ENCODE assay signal across 27 cellular contexts in genomic region chr9:131129183-131129582, GRCh38. TPM values are rescaled to one million over a fixed set of nuclear protein-coding genes. Genes with fewer than 3 reads are reported as not detected.
DNase-seq lines count a peak whose midpoint lies in the region; ATAC-seq, FAIRE-seq and TF ChIP-seq lines count a peak whose summit lies in the region.
"Had no signal": no experiment of that assay in that cellular context is flagged by ENCODE, and none has a peak within 500 bp of the region (broad histone marks: within the 10 kb centered on the region; RNA-seq: fewer than 3 reads in every experiment).

No MANE protein-coding gene starts in this region.

- peaks cover 13% of the 10 kb centered on the region for H4K20me1 ChIP-seq in K562 (replicated peaks; ENCODE audit: control insufficient read depth, insufficient read depth, low read length)

- no peaks in the 10 kb centered on the region for H3K9me3 Mint-ChIP-seq in activated CD4-positive, alpha-beta T cell treated with anti-CD3 and anti-CD28 coated beads, Interleukin-2, amount 10 ng/mL, durations not matched to agents 24 days and 14 days
- H3K9me3 Mint-ChIP-seq in stimulated activated naive CD8-positive, alpha-beta T cell treated with anti-CD3 and anti-CD28 coated beads, Interleukin-15, Interleukin-2, amounts not matched to agents 100 ng/mL and 50 ng/mL, for 24 hours = no peaks in the 10 kb centered on the region
- no peaks in the 10 kb centered on the region for H3K9me3 Mint-ChIP-seq in stimulated activated naive CD8-positive, alpha-beta T cell treated with anti-CD3 and anti-CD28 coated beads, Interleukin-15, amount 100 ng/mL, for 72 hours
- H3K9me3 Mint-ChIP-seq: GM23338, H9, HFFc6 had no signal

- H3K27me3 Mint-ChIP-seq in activated CD4-positive, alpha-beta T cell treated with anti-CD3 and anti-CD28 coated beads, Interleukin-2, amount 10 ng/mL, durations not matched to agents 24 days and 14 days = peaks cover 2% of the 10 kb centered on the region
- no peaks in the 10 kb centered on the region for H3K27me3 Mint-ChIP-seq in stimulated activated naive CD8-positive, alpha-beta T cell treated with anti-CD3 and anti-CD28 coated beads, Interleukin-15, Interleukin-2, amounts not matched to agents 100 ng/mL and 50 ng/mL, for 24 hours
- H3K27me3 Mint-ChIP-seq in stimulated activated naive CD8-positive, alpha-beta T cell treated with anti-CD3 and anti-CD28 coated beads, Interleukin-15, amount 100 ng/mL, for 72 hours = no peaks in the 10 kb centered on the region

- H3K4me3 ChIP-seq in K562 = no peak overlapping the region
- H3K4me3 ChIP-seq: A549; BLaER1 treated with 17β-estradiol and CSF1 and Interleukin-3, amounts not matched to agents 10 nM and 100 nM; GM23338 had no signal

- no peak for TF ChIP-seq RAD21 in K562 (CRISPR knock-in tag; conservative IDR thresholded peaks at IDR 0.05 in 1 of 2, IDR thresholded peaks at IDR 0.05 in 1 of 2)

- CTCF ChIA-PET in K562 (lab: Yijun Ruan, JAX; ENCODE audit: low intra/inter-chr PET ratio) = no interaction called here

- no peak overlapping the region for H3K27ac ChIP-seq in K562 (ENCODE audit: extremely low read depth, low read depth, low read length)
- H3K27ac ChIP-seq: A549; BLaER1 treated with 17β-estradiol and CSF1 and Interleukin-3, amounts not matched to agents 10 nM and 100 nM had no signal

- H3K27ac Mint-ChIP-seq in activated CD4-positive, alpha-beta T cell treated with anti-CD3 and anti-CD28 coated beads, Interleukin-2, amount 10 ng/mL, durations not matched to agents 24 days and 14 days = peak overlapping the region; percentile 1
- peak overlapping the region; percentile 12 for H3K27ac Mint-ChIP-seq in stimulated activated naive CD8-positive, alpha-beta T cell treated with anti-CD3 and anti-CD28 coated beads, Interleukin-15, Interleukin-2, amounts not matched to agents 100 ng/mL and 50 ng/mL, for 24 hours
- H3K27ac Mint-ChIP-seq in stimulated activated naive CD8-positive, alpha-beta T cell treated with anti-CD3 and anti-CD28 coated beads, Interleukin-15, amount 100 ng/mL, for 72 hours = peak overlapping the region in 1 of 2 donors; percentile 48
- H3K27ac Mint-ChIP-seq: CD14-positive monocyte, GM23338, H9, HFFc6 had no signal

- no TSS peak for BruUV-seq in K562 (replicated peaks; lab: Mats Ljungman, UMichigan)

- H3K27me3 ChIP-seq in K562 (ENCODE audit: control insufficient read depth in 2 of 2, insufficient read depth in 2 of 2, low read length in 2 of 2) = no peaks in the 10 kb centered on the region
- H3K27me3 ChIP-seq: BE2C; BLaER1 treated with 17β-estradiol and CSF1 and Interleukin-3, amounts not matched to agents 10 nM and 100 nM had no signal

- no peak for TF ChIP-seq EP300 in K562 (IDR thresholded peaks at IDR 0.05; ENCODE audit: low read length)

- peaks cover 11 to 20% of the 10 kb centered on the region in 2 experiments for H3K4me1 ChIP-seq in K562 (replicated peaks in 1 of 2; ENCODE audit: control insufficient read depth in 2 of 2, insufficient read depth in 2 of 2, low read length in 2 of 2)
- H3K4me1 ChIP-seq: BE2C had no signal

- no peak for ATAC-seq in stimulated activated naive CD8-positive, alpha-beta T cell treated with anti-CD3 and anti-CD28 coated beads, Interleukin-15, amount 100 ng/mL, for 72 hours
- no peak for ATAC-seq in K562
- no peak for ATAC-seq in HG02852 (IDR thresholded peaks at IDR 0.05; ENCODE audit: unreplicated experiment)
- ATAC-seq: A549, GM23338, HCT116 had no signal

- H3K36me3 Mint-ChIP-seq in activated CD4-positive, alpha-beta T cell treated with anti-CD3 and anti-CD28 coated beads, Interleukin-2, amount 10 ng/mL, durations not matched to agents 24 days and 14 days (ENCODE audit: low read depth) = peaks cover 57% of the 10 kb centered on the region
- H3K36me3 Mint-ChIP-seq in stimulated activated naive CD8-positive, alpha-beta T cell treated with anti-CD3 and anti-CD28 coated beads, Interleukin-15, Interleukin-2, amounts not matched to agents 100 ng/mL and 50 ng/mL, for 24 hours (ENCODE audit: low read depth) = peaks cover 64% of the 10 kb centered on the region

- peaks cover 5% of the 10 kb centered on the region for H3K9me1 ChIP-seq in K562 (ENCODE audit: control insufficient read depth, insufficient read depth, low read length)

- no peak overlapping the region for H2AFZ ChIP-seq in K562 (ENCODE audit: low read depth, low read length)
- H2AFZ ChIP-seq: GM23338 had no signal

- H3K79me2 ChIP-seq in K562 (ENCODE audit: control insufficient read depth, insufficient read depth, low read length) = peaks cover 50% of the 10 kb centered on the region

- WGBS in K562 (ENCODE audit: insufficient coverage, low coverage, missing lambda C conversion rate) = 67% methylated on average over 3 of the region's 3 CpGs

- H3K36me3 ChIP-seq in K562 (ENCODE audit: control insufficient read depth, insufficient read depth, low read length) = peaks cover 83% of the 10 kb centered on the region

- in situ Hi-C loops in K562 (cut with MboI) = no loop called here

- H3K9ac ChIP-seq in K562 (ENCODE audit: insufficient read depth in 1 of 2, low read depth in 2 of 2, low read length in 2 of 2) = no peak overlapping the region
- H3K9ac ChIP-seq: BLaER1 treated with 17β-estradiol and CSF1 and Interleukin-3, amounts not matched to agents 10 nM and 100 nM had no signal

- intact Hi-C loops in activated CD4-positive, alpha-beta T cell treated with anti-CD3 and anti-CD28 coated beads, Interleukin-2, amount 10 ng/mL, durations not matched to agents 24 days and 14 days (cut with micrococcal nuclease) = loop anchor here (5.0 to 10.0 kb wide), 3 partner anchors 72 to 1903 kb away; partner anchors contain the start of genes EXOSC2 and GTF3C5
- intact Hi-C loops in K562 (cut with micrococcal nuclease) = loop anchor here (10.0 kb wide), 1 partner anchor 206 kb away; no protein-coding TSS in a partner anchor

- TF ChIP-seq CTCF in K562 (IDR thresholded peaks at IDR 0.05 in 2 of 3, conservative IDR thresholded peaks at IDR 0.05 in 1 of 3; ENCODE audit: insufficient read depth in 2 of 3, low read depth in 1 of 3, low read length in 3 of 3) = no peak

- no peak overlapping the region for H3K4me2 ChIP-seq in K562 (ENCODE audit: insufficient read depth, low read length)
- H3K4me2 ChIP-seq: A549; BLaER1 treated with 17β-estradiol and CSF1 and Interleukin-3, amounts not matched to agents 10 nM and 100 nM; GM23338 had no signal

- H3K4me3 Mint-ChIP-seq in activated CD4-positive, alpha-beta T cell treated with anti-CD3 and anti-CD28 coated beads, Interleukin-2, amount 10 ng/mL, durations not matched to agents 24 days and 14 days = no peak overlapping the region
- no peak overlapping the region for H3K4me3 Mint-ChIP-seq in stimulated activated naive CD8-positive, alpha-beta T cell treated with anti-CD3 and anti-CD28 coated beads, Interleukin-15, Interleukin-2, amounts not matched to agents 100 ng/mL and 50 ng/mL, for 24 hours
- no peak overlapping the region for H3K4me3 Mint-ChIP-seq in stimulated activated naive CD8-positive, alpha-beta T cell treated with anti-CD3 and anti-CD28 coated beads, Interleukin-15, amount 100 ng/mL, for 72 hours
- H3K4me3 Mint-ChIP-seq: CD14-positive monocyte; CD4-positive, alpha-beta memory T cell; GM23338; H9; HFFc6 had no signal

- no peaks in the 10 kb centered on the region for H3K9me3 ChIP-seq in K562 (replicated peaks; ENCODE audit: control insufficient read depth, insufficient read depth, low read depth, low read length)
- H3K9me3 ChIP-seq: A549; BE2C; BLaER1 treated with 17β-estradiol and CSF1 and Interleukin-3, amounts not matched to agents 10 nM and 100 nM had no signal

- H3K4me1 Mint-ChIP-seq in activated CD4-positive, alpha-beta T cell treated with anti-CD3 and anti-CD28 coated beads, Interleukin-2, amount 10 ng/mL, durations not matched to agents 24 days and 14 days = peaks cover 26% of the 10 kb centered on the region
- peaks cover 38% of the 10 kb centered on the region for H3K4me1 Mint-ChIP-seq in stimulated activated naive CD8-positive, alpha-beta T cell treated with anti-CD3 and anti-CD28 coated beads, Interleukin-15, Interleukin-2, amounts not matched to agents 100 ng/mL and 50 ng/mL, for 24 hours (ENCODE audit: low read depth)
- peaks cover 21% of the 10 kb centered on the region for H3K4me1 Mint-ChIP-seq in stimulated activated naive CD8-positive, alpha-beta T cell treated with anti-CD3 and anti-CD28 coated beads, Interleukin-15, amount 100 ng/mL, for 72 hours

- POLR2A ChIA-PET in K562 (lab: Yijun Ruan, JAX) = interaction anchor here (0.6 to 75.1 kb wide), 5 partner anchors 19 to 145 kb away, joined by 5 to 3336 read pairs (median 9); partner anchors contain the start of gene AIF1L

- DNase-seq in activated CD4-positive, alpha-beta T cell treated with anti-CD3 and anti-CD28 coated beads, Interleukin-2, amount 10 ng/mL, durations not matched to agents 24 days and 14 days = no peak
- DNase-seq in activated CD4-positive, alpha-beta T cell treated with anti-CD3 and anti-CD28 coated beads for 4 hours = no peak
- DNase-seq in activated CD8-positive, alpha-beta memory T cell treated with anti-CD3 and anti-CD28 coated beads, Interleukin-2, amount 50 U/mL, for 48 hours = peak; percentile 43
- DNase-seq in activated CD8-positive, alpha-beta memory T cell treated with anti-CD3 and anti-CD28 coated beads for 24 hours = no peak
- DNase-seq in stimulated activated naive CD8-positive, alpha-beta T cell treated with anti-CD3 and anti-CD28 coated beads, Interleukin-15, amount 100 ng/mL, for 72 hours = no peak
- peak in 1 of 4 experiments; percentile 59 for DNase-seq in K562 (ENCODE audit: extremely low read depth in 1 of 4, low spot score in 3 of 4)
- DNase-seq: 8988T; ACHN; AML-193; BE2C; Calu3; CD4-positive, alpha-beta memory T cell; COR-L47; DMS53; DMS79 treated with DMSO at 0.1 percent for 48 hours; GF-D8; H9; HFFc6 had no signal

- no peak for TF ChIP-seq POLR2A in K562 (conservative IDR thresholded peaks at IDR 0.05)

- FAIRE-seq in K562 (lab: Jason Lieb, UNC) = no peak
- FAIRE-seq: A549, GM12891, GM18507 had no signal

RNA-seq across cellular contexts. Expression of gene NUP214, which starts 3.8 kb away (rescaled TPM):
- 77.7 and 79.2 TPM in 2 replicates for total RNA-seq in activated CD4-positive, alpha-beta T cell treated with anti-CD3 and anti-CD28 coated beads, Interleukin-2, amount 10 ng/mL, durations not matched to agents 24 days and 14 days
- total RNA-seq in K562 (2011; cell fraction: chromatin; rRNA removed; ENCODE audit: low replicate concordance) = 1,024 and 1,416 TPM in 2 replicates
- total RNA-seq in K562 (2011; cell fraction: nucleolus; rRNA removed) = 573 and 642 TPM in 2 replicates
- 885 and 1,103 TPM in 2 replicates for total RNA-seq in K562 (2011; cell fraction: nucleoplasm; rRNA removed)
- 62.4 and 102 TPM in 2 replicates for total RNA-seq in K562 (2014; rRNA removed)
- total RNA-seq in K562 (2014; rRNA removed; fragmentation: Illumina TruSeq; extraction: Trizol) = 123 and 134 TPM in 2 replicates
- total RNA-seq in K562 (2015; rRNA removed; fragmentation: Illumina TruSeq; extraction: Trizol) = 133 and 136 TPM in 2 replicates
- total RNA-seq in K562 (2021) = 332 and 336 TPM in 2 replicates
- 56.9 and 113 TPM in 2 replicates for polyA plus RNA-seq in K562 (2011; rRNA removed)
- 104 and 108 TPM in 2 replicates for polyA plus RNA-seq in K562 (2011; cell fraction: cytosol; rRNA removed)
- 257 and 304 TPM in 2 replicates for polyA plus RNA-seq in K562 (2011; cell fraction: nucleus; rRNA removed)
- 133 and 153 TPM in 2 replicates for polyA plus RNA-seq in K562 (2012)
- 207 and 246 TPM in 2 replicates for polyA plus RNA-seq in K562 (2014; fragmentation: Illumina TruSeq; extraction: Trizol)
- 10 to 100 TPM; 78.9 to 81.6 TPM for polyA plus RNA-seq in K562 (2014; fragmentation: Nextera tagmentation; extraction: Ambion mirVana)
- polyA plus RNA-seq in K562 (2014; rRNA removed) = 97.1 and 106 TPM in 2 replicates
- 271 and 342 TPM in 2 replicates for polyA minus RNA-seq in K562 (2011; rRNA and poly(A)+ RNA removed)
- 256 and 329 TPM in 2 replicates for polyA minus RNA-seq in K562 (2011; cell fraction: cytosol; rRNA and poly(A)+ RNA removed)
- 324 and 515 TPM in 2 replicates for polyA minus RNA-seq in K562 (2011; cell fraction: nucleus; rRNA and poly(A)+ RNA removed)

RNA-seq across cellular contexts. Expression of gene AIF1L, which starts 32.9 kb away (rescaled TPM):
- 0.59 and 0.72 TPM in 2 replicates for total RNA-seq in activated CD4-positive, alpha-beta T cell treated with anti-CD3 and anti-CD28 coated beads, Interleukin-2, amount 10 ng/mL, durations not matched to agents 24 days and 14 days
- total RNA-seq in K562 (2011; cell fraction: chromatin; rRNA removed; ENCODE audit: low replicate concordance) = 2.2 and 5.3 TPM in 2 replicates
- 2.8 and 4.3 TPM in 2 replicates for total RNA-seq in K562 (2011; cell fraction: nucleolus; rRNA removed)
- total RNA-seq in K562 (2011; cell fraction: nucleoplasm; rRNA removed) = 4.3 and 5.2 TPM in 2 replicates
- total RNA-seq in K562 (2014; rRNA removed) (0.86 and 1.1 TPM in 2 replicates), K562 (2014; rRNA removed; fragmentation: Illumina TruSeq; extraction: Trizol) (1.3 and 1.5 TPM in 2 replicates), K562 (2015; rRNA removed; fragmentation: Illumina TruSeq; extraction: Trizol) (0.68 and 0.76 TPM in 2 replicates), K562 (2021) (1.7 and 2.0 TPM in 2 replicates)
- polyA plus RNA-seq in K562 (2011; rRNA removed) (5.9 and 9.1 TPM in 2 replicates), K562 (2014; fragmentation: Illumina TruSeq; extraction: Trizol) (2.3 and 2.6 TPM in 2 replicates), K562 (2014; fragmentation: Nextera tagmentation; extraction: Ambion mirVana) (under 1 TPM; 0.34 to 0.77 TPM), K562 (2014; rRNA removed) (1.6 TPM in 2 replicates)
- 4.5 and 4.9 TPM in 2 replicates for polyA plus RNA-seq in K562 (2011; cell fraction: cytosol; rRNA removed)
- 3.3 and 4.2 TPM in 2 replicates for polyA plus RNA-seq in K562 (2011; cell fraction: nucleus; rRNA removed)
- 2.7 and 2.8 TPM in 2 replicates for polyA plus RNA-seq in K562 (2012)
- 6.6 and 8.9 TPM in 2 replicates for polyA minus RNA-seq in K562 (2011; rRNA and poly(A)+ RNA removed)
- 1.5 and 4.4 TPM in 2 replicates for polyA minus RNA-seq in K562 (2011; cell fraction: cytosol; rRNA and poly(A)+ RNA removed)
- polyA minus RNA-seq in K562 (2011; cell fraction: nucleus; rRNA and poly(A)+ RNA removed) = 1.1 and 1.9 TPM in 2 replicates
- polyA plus RNA-seq: CD14-positive monocyte; CD4-positive, alpha-beta memory T cell had no signal
